ENCODE assay signal across 8 cellular contexts in the genomic region with DNA sequence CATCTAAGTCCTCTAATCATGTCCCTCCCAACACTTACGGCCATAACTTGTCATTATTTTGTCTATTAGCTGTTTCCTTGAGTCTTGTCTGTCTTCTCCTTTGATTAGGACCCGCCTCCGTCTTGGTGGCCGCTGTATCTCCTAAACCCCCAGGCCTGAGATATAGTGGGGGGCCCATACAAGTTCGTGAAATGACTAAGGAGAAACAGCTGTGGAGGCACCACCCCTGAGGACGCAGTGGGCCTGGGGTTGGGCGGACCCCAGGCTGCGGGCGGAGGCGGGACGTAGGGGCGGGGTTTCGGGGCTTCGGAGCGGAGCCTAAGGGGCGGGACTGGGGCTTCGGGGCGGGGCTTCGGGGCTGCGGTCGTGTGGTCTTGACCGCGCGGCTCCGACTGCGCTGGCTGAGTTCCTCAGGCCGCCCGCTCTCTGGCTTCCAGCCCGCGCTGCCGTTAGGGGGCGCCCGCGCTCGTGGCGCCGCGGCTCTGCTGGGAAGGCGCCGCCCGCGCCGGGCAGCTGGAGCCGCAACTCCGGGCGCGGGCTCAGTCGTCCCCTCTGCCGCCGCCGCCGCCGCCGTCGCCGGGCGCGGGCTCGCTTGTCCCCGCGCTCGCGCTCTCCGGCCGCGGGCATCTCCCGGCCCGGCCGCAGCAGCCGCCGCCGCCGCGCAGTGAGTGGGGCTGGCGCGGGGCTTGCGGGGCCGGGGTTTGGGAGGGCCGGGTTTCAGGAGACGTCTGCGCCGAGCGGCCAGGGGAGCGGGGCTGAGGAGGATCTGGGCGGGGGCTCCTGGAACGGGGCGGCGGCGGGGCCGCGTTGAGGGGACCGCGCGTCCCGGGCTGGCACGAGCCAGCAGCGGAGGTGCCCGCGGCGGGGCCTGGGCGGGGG. TPM values are rescaled to one million over a fixed set of nuclear protein-coding genes. Genes with fewer than 3 reads are reported as not detected.
DNase-seq lines count a peak whose midpoint lies in the region; ATAC-seq and TF ChIP-seq lines count a peak whose summit lies in the region.

Gene KCTD6 (plus strand): TSS at position 591 of the 879 bp plus-strand sequence. CDS start 6,660 bp downstream, outside the sequence.

- CTCF ChIA-PET in GM10248 (lab: Yijun Ruan, JAX), result interaction anchor here (0.6 to 5.1 kb wide), 38 partner anchors 8 to 313 kb away, joined by 3 to 32 read pairs (median 3); partner anchors contain the start of genes HTD2, PDHB and RPP14

- no peaks in the 10 kb centered on the region for H3K9me3 Mint-ChIP-seq in HFFc6
- H3K9me3 Mint-ChIP-seq in activated naive CD8-positive, alpha-beta T cell (ENCODE audit: low read depth), result no peaks in the 10 kb centered on the region

- H3K79me2 ChIP-seq in parathyroid adenoma, result peaks cover 8% of the 10 kb centered on the region

- H3K4me2 ChIP-seq in parathyroid adenoma (ENCODE audit: low read length), result peak within 1 kb of the TSS; percentile 94

- H3K4me3 ChIP-seq in parathyroid adenoma (ENCODE audit: low read depth, low read length) (peak within 1 kb of the TSS; percentile 89), tibial artery (peak within 1 kb of the TSS; percentile 84 to 90)

- H3K4me1 Mint-ChIP-seq in HFFc6 (ENCODE audit: low read depth), result peaks cover 69% of the 10 kb centered on the region
- H3K4me1 Mint-ChIP-seq in activated naive CD8-positive, alpha-beta T cell (ENCODE audit: low read depth), result peaks cover 45% of the 10 kb centered on the region

- ATAC-seq in Right ventricle myocardium superior (ENCODE audit: poor library complexity), result peak; percentile 97

- TF ChIP-seq CTCF in GM10248 (IDR thresholded peaks at IDR 0.05; ENCODE audit: control extremely low read depth, extremely low read depth, low read depth, missing control alignments) (peak; percentile 96), HFFc6 (IDR thresholded peaks at IDR 0.05) (peak; percentile 81), parathyroid adenoma (IDR thresholded peaks at IDR 0.05) (peak; percentile 66), tibial artery (IDR thresholded peaks at IDR 0.05) (peak; percentile 62 to 77)

- H3K9ac ChIP-seq in parathyroid adenoma, result no peak within 1 kb of the TSS

- no peaks in the 10 kb centered on the region; the same call in 1 of the 2 replicates for H3K36me3 Mint-ChIP-seq in HFFc6 (ENCODE audit: low read depth)
- H3K36me3 Mint-ChIP-seq in activated naive CD8-positive, alpha-beta T cell, result no peaks in the 10 kb centered on the region

- H3K36me3 ChIP-seq in parathyroid adenoma (ENCODE audit: control insufficient read depth, insufficient read depth, low read length) (no peaks in the 10 kb centered on the region), tibial artery (no peaks in the 10 kb centered on the region)

- POLR2A ChIA-PET in GM10248 (lab: Yijun Ruan, JAX), result no interaction called here

- peak within 1 kb of the TSS; percentile 82 for H3K27ac Mint-ChIP-seq in HFFc6
- peak within 1 kb of the TSS; percentile 91 for H3K27ac Mint-ChIP-seq in activated naive CD8-positive, alpha-beta T cell

- intact Hi-C loops in Right ventricle myocardium superior (cut with DNase I) (loop anchor here (5.0 kb wide), 1 partner anchor 41 kb away; no protein-coding TSS in a partner anchor), tibial artery (cut with DNase I; ENCODE audit: low total_unique reads) (loop anchor here (2.0 kb wide), 1 partner anchor 159 kb away; the partner anchor contains the start of gene PXK)

- H3K4me1 ChIP-seq in parathyroid adenoma (peaks cover 10% of the 10 kb centered on the region), tibial artery (peaks cover 0 to 51% (median 33%) of the 10 kb centered on the region in 4 donors)

- peak; percentile 96 for DNase-seq in GM10248 (ENCODE audit: extremely low spot score)
- DNase-seq in HFFc6, result peak; percentile 87
- DNase-seq in NAMALWA (ENCODE audit: low spot score), result peak; percentile 85
- DNase-seq in SKM-1 (lab: John Stamatoyannopoulos, UW; ENCODE audit: unreplicated experiment), result peak; percentile 78
- DNase-seq in Right ventricle myocardium superior, result peak; percentile 96
- DNase-seq in tibial artery, result peak; percentile 83 to 95

- peak within 1 kb of the TSS; percentile 97 for H2AFZ ChIP-seq in parathyroid adenoma

- peak within 1 kb of the TSS; percentile 98 for H3K4me3 Mint-ChIP-seq in HFFc6
- H3K4me3 Mint-ChIP-seq in activated naive CD8-positive, alpha-beta T cell, result peak within 1 kb of the TSS; percentile 92

- H3K27me3 ChIP-seq in parathyroid adenoma (ENCODE audit: control insufficient read depth, insufficient read depth, low read length) (no peaks in the 10 kb centered on the region), tibial artery (no peaks in the 10 kb centered on the region)

- H3K9me3 ChIP-seq in parathyroid adenoma (ENCODE audit: control insufficient read depth, low read length), result no peaks in the 10 kb centered on the region
- no peaks in the 10 kb centered on the region for H3K9me3 ChIP-seq in tibial artery

- peak within 1 kb of the TSS; percentile 73 for H3K27ac ChIP-seq in parathyroid adenoma
- H3K27ac ChIP-seq in tibial artery, result peak within 1 kb of the TSS; percentile 80 to 87

- H3K27me3 Mint-ChIP-seq in HFFc6 (ENCODE audit: insufficient read depth), result no peaks in the 10 kb centered on the region; the same call in none of the 2 replicates
- H3K27me3 Mint-ChIP-seq in activated naive CD8-positive, alpha-beta T cell, result no peaks in the 10 kb centered on the region

RNA-seq across cellular contexts. Expression of gene KCTD6, which starts in this region (rescaled TPM):
- 1 to 10 TPM; 6.4 to 9.6 (median 7.4) TPM for total RNA-seq in HFFc6 (2021; fragmentation: NEBNext Ultra II Directional; extraction: Animal tissue kit (Norgen Biotek cat#: 25700))
- 6.9 TPM for total RNA-seq in Right ventricle myocardium superior

Comparison
In these comparisons a context has a peak if more than half of its experiments do, and no peak if none do; other contexts are left out.
1. Peak in every context shown above with its lines: DNase-seq, ATAC-seq, H3K4me3 ChIP-seq and H3K27ac ChIP-seq.